In genomic region chr1:118744420-118744819, GRCh38 we compare ENCODE assay signal across 24 cellular contexts.
A peak's percentile ranks its signal among the peaks of the same experiment; 100 is the strongest.
DNase-seq lines count a peak whose midpoint lies in the region; ATAC-seq and TF ChIP-seq lines count a peak whose summit lies in the region.
"Had no signal": no experiment of that assay in that cellular context is flagged by ENCODE, and none has a peak within 500 bp of the region (broad histone marks: within the 10 kb centered on the region; RNA-seq: fewer than 3 reads in every experiment).

No MANE protein-coding gene starts in this region.

- no peaks in the 10 kb centered on the region for H4K20me1 ChIP-seq in osteoblast (ENCODE audit: insufficient read depth, low read length)
- H4K20me1 ChIP-seq: BLaER1 treated with 17β-estradiol and CSF1 and Interleukin-3, amounts not matched to agents 10 nM and 100 nM had no signal

- no peaks in the 10 kb centered on the region for H3K36me3 ChIP-seq in SJCRH30
- H3K36me3 ChIP-seq in osteoblast (ENCODE audit: insufficient read depth, low read length), result no peaks in the 10 kb centered on the region
- no peaks in the 10 kb centered on the region for H3K36me3 ChIP-seq in gastrocnemius medialis
- H3K36me3 ChIP-seq: BE2C; BLaER1 treated with 17β-estradiol and CSF1 and Interleukin-3, amounts not matched to agents 10 nM and 100 nM had no signal

- peaks cover 19% of the 10 kb centered on the region for H3K4me1 Mint-ChIP-seq in chondrocyte (ENCODE audit: low read depth)
- H3K4me1 Mint-ChIP-seq: CD14-positive monocyte; CD8-positive, alpha-beta memory T cell had no signal

- 0 out of 2 replicates have a peak, but pooled peaks cover 5% of the 10 kb centered on the region for H3K9me3 ChIP-seq in SJCRH30 (replicated peaks)
- H3K9me3 ChIP-seq in osteoblast (ENCODE audit: low read depth, low read length), result no peaks in the 10 kb centered on the region
- no peaks in the 10 kb centered on the region for H3K9me3 ChIP-seq in gastrocnemius medialis
- H3K9me3 ChIP-seq: A549; BE2C; BLaER1 treated with 17β-estradiol and CSF1 and Interleukin-3, amounts not matched to agents 10 nM and 100 nM had no signal

- peaks cover 2% of the 10 kb centered on the region for H3K36me3 Mint-ChIP-seq in chondrocyte (ENCODE audit: low read depth)
- H3K36me3 Mint-ChIP-seq: CD14-positive monocyte; CD8-positive, alpha-beta memory T cell had no signal

- H3K79me2 ChIP-seq in osteoblast (ENCODE audit: insufficient read depth, low read length), result no peaks in the 10 kb centered on the region

- intact Hi-C loops in gastrocnemius medialis (cut with DNase I; ENCODE audit: low total_unique reads), result no loop called here

- DNase-seq in NCI-H2171 treated with DMSO at 0.1 percent for 48 hours (lab: John Stamatoyannopoulos, UW) (peak; percentile 35), NCI-H2171 (lab: John Stamatoyannopoulos, UW) (no peak), SJCRH30 (peak; percentile 26 to 71), osteoblast (ENCODE audit: insufficient read length, low spot score, missing footprints) (peak; percentile 6), gastrocnemius medialis (peak in 1 of 2 donors; percentile 13), NCI-H1694 treated with DMSO at 0.1 percent for 48 hours (lab: John Stamatoyannopoulos, UW) (no peak), chondrocyte (ENCODE audit: low spot score) (no peak), glomerular visceral epithelial cell (ENCODE audit: extremely low spot score) (no peak)
- DNase-seq: 8988T; ACHN; AML-193; BE2C; CD4-positive, alpha-beta T cell; CD8-positive, alpha-beta memory T cell; DMS 273 treated with DMSO at 0.1 percent for 48 hours; DMS79; EL; GF-D8; H9 had no signal

- no peak overlapping the region for H3K27ac Mint-ChIP-seq in chondrocyte (ENCODE audit: unreplicated experiment)
- H3K27ac Mint-ChIP-seq: CD14-positive monocyte; CD4-positive, alpha-beta T cell; CD8-positive, alpha-beta memory T cell; GM23338; H9 had no signal

- no peak overlapping the region for H2AFZ ChIP-seq in osteoblast (ENCODE audit: low read length)
- H2AFZ ChIP-seq: GM23338 had no signal

- TF ChIP-seq POLR2A in gastrocnemius medialis (IDR thresholded peaks at IDR 0.05), result no peak

- in situ Hi-C loops in gastrocnemius medialis (cut with MboI; ENCODE audit: low sequenced_read_pairs in 4 of 4), result no loop called here

- H3K27me3 Mint-ChIP-seq in chondrocyte (ENCODE audit: low read depth), result no peaks in the 10 kb centered on the region
- H3K27me3 Mint-ChIP-seq: CD4-positive, alpha-beta T cell; CD8-positive, alpha-beta memory T cell had no signal

- no peak overlapping the region for H3K4me2 ChIP-seq in osteoblast (ENCODE audit: insufficient read depth, low read length)
- H3K4me2 ChIP-seq: A549; BLaER1 treated with 17β-estradiol and CSF1 and Interleukin-3, amounts not matched to agents 10 nM and 100 nM; GM23338 had no signal

- H3K27me3 ChIP-seq in SJCRH30 (no peaks in the 10 kb centered on the region), osteoblast (ENCODE audit: insufficient read depth, low read length) (no peaks in the 10 kb centered on the region), gastrocnemius medialis (no peaks in the 10 kb centered on the region)
- H3K27me3 ChIP-seq: BE2C; BLaER1 treated with 17β-estradiol and CSF1 and Interleukin-3, amounts not matched to agents 10 nM and 100 nM had no signal

- H3K9me3 Mint-ChIP-seq in chondrocyte (ENCODE audit: low read depth), result peaks cover 5% of the 10 kb centered on the region
- H3K9me3 Mint-ChIP-seq: GM23338 had no signal

- H3K4me3 ChIP-seq in SJCRH30 (no peak overlapping the region), osteoblast (ENCODE audit: insufficient read depth, low read length) (no peak overlapping the region), gastrocnemius medialis (no peak overlapping the region)
- H3K4me3 ChIP-seq: A549; BLaER1 treated with 17β-estradiol and CSF1 and Interleukin-3, amounts not matched to agents 10 nM and 100 nM; GM23338 had no signal

- peak; percentile 90 to 99 for ATAC-seq in gastrocnemius medialis
- ATAC-seq: A549, GM23338, HCT116 had no signal

- no peak for TF ChIP-seq CTCF in osteoblast (IDR thresholded peaks at IDR 0.05; ENCODE audit: extremely low read depth, low read depth, low read length)
- no peak for TF ChIP-seq CTCF in gastrocnemius medialis (IDR thresholded peaks at IDR 0.05 in 4 of 5, conservative IDR thresholded peaks at IDR 0.05 in 1 of 5)
- TF ChIP-seq CTCF in chondrocyte (IDR thresholded peaks at IDR 0.05), result no peak

- H3K4me3 Mint-ChIP-seq in chondrocyte (ENCODE audit: unreplicated experiment), result no peak overlapping the region
- H3K4me3 Mint-ChIP-seq: CD14-positive monocyte; CD4-positive, alpha-beta T cell; CD8-positive, alpha-beta memory T cell; GM23338; H9 had no signal

- H3K27ac ChIP-seq in SJCRH30 (no peak overlapping the region), osteoblast (ENCODE audit: low read depth, low read length) (no peak overlapping the region), gastrocnemius medialis (peak overlapping the region; percentile 10 to 46 (median 28))
- H3K27ac ChIP-seq: A549; BLaER1 treated with 17β-estradiol and CSF1 and Interleukin-3, amounts not matched to agents 10 nM and 100 nM had no signal

- peaks cover 18% of the 10 kb centered on the region for H3K4me1 ChIP-seq in SJCRH30
- no peaks in the 10 kb centered on the region for H3K4me1 ChIP-seq in osteoblast (ENCODE audit: insufficient read depth, low read length)
- peaks cover 11 to 15% of the 10 kb centered on the region in 2 donors for H3K4me1 ChIP-seq in gastrocnemius medialis
- H3K4me1 ChIP-seq: A549; BE2C; BLaER1 treated with 17β-estradiol and CSF1 and Interleukin-3, amounts not matched to agents 10 nM and 100 nM had no signal

Comparison
In these comparisons a context has a peak if more than half of its experiments do, and no peak if none do; other contexts are left out.
1. DNase-seq: peak in NCI-H2171 treated with DMSO at 0.1 percent for 48 hours (single experiment), SJCRH30 (2 of 2) and osteoblast (single experiment); none in NCI-H2171 (single experiment), NCI-H1694 treated with DMSO at 0.1 percent for 48 hours (single experiment), chondrocyte (single experiment) and glomerular visceral epithelial cell (single experiment).
2. H3K27ac ChIP-seq: peak in gastrocnemius medialis (4 of 4); none in SJCRH30 (single experiment) and osteoblast (single experiment).